15 cellular contexts compared by ENCODE assay signal in genomic region chr6:158476389-158476788, GRCh38.
DNase-seq lines count a peak whose midpoint lies in the region; ATAC-seq, FAIRE-seq and TF ChIP-seq lines count a peak whose summit lies in the region.
"Had no signal": no experiment of that assay in that cellular context is flagged by ENCODE, and none has a peak within 500 bp of the region (broad histone marks: within the 10 kb centered on the region; RNA-seq: fewer than 3 reads in every experiment).

No MANE protein-coding gene starts in this region.

- TF ChIP-seq CTCF in OCI-LY1 (IDR thresholded peaks at IDR 0.05; ENCODE audit: low read length) (no peak), osteocyte (IDR thresholded peaks at IDR 0.05) (no peak)

- H3K36me3 Mint-ChIP-seq in osteocyte (ENCODE audit: unreplicated experiment) = peaks cover 27% of the 10 kb centered on the region

- H3K27ac ChIP-seq in OCI-LY1 (ENCODE audit: low read depth, low read length, poor library complexity, severe bottlenecking) (peak overlapping the region; percentile 52), mesenchymal stem cell (ENCODE audit: low read length, poor library complexity, severe bottlenecking) (no peak overlapping the region)
- H3K27ac ChIP-seq: KMS-11 had no signal

- H2BK5ac ChIP-seq in mesenchymal stem cell (ENCODE audit: low read depth, low read length, poor library complexity, severe bottlenecking) = no peak overlapping the region

- no peak overlapping the region for H3K4me3 ChIP-seq in OCI-LY1 (ENCODE audit: low read depth, low read length, poor library complexity, severe bottlenecking)
- H3K4me3 ChIP-seq in mesenchymal stem cell (ENCODE audit: insufficient read depth in 1 of 2, low read depth in 1 of 2, low read length in 2 of 2) = no peak overlapping the region
- H3K4me3 ChIP-seq: lung had no signal

- no peaks in the 10 kb centered on the region for H3K27me3 Mint-ChIP-seq in osteocyte (ENCODE audit: unreplicated experiment)
- H3K27me3 Mint-ChIP-seq: activated CD4-positive, alpha-beta T cell treated with anti-CD3 and anti-CD28 coated beads, Interleukin-2, amount 10 ng/mL, durations not matched to agents 24 days and 14 days; CD8-positive, alpha-beta memory T cell; dendritic cell treated with granulocyte-macrophage colony-stimulating factor and Interleukin-4, amounts not matched to agents 40 ng/mL and 50 ng/mL, for 4 days; T-helper 17 cell had no signal

- no peak overlapping the region for H2BK15ac ChIP-seq in mesenchymal stem cell (ENCODE audit: low read depth, poor library complexity, severe bottlenecking)

- H3K23ac ChIP-seq in mesenchymal stem cell (ENCODE audit: low read length in 2 of 2) = peak overlapping the region in 1 of 2 experiments; percentile 6

- H3K18ac ChIP-seq in mesenchymal stem cell (ENCODE audit: low read depth in 1 of 2, low read length in 2 of 2) = no peak overlapping the region

- H3K4me2 ChIP-seq in OCI-LY1 (ENCODE audit: low read length) (peak overlapping the region; percentile 20; the same call in 1 of the 2 replicates), mesenchymal stem cell (ENCODE audit: low read length, poor library complexity, severe bottlenecking) (no peak overlapping the region)
- H3K4me2 ChIP-seq: KMS-11 had no signal

- no peaks in the 10 kb centered on the region for H4K20me1 ChIP-seq in OCI-LY1 (ENCODE audit: insufficient read depth, low read length)

- DNase-seq in GM18507 (ENCODE audit: extremely low spot score, insufficient read length, low read depth) = no peak
- DNase-seq in osteocyte (ENCODE audit: extremely low spot score, unreplicated experiment) = no peak
- no peak for DNase-seq in mesenchymal stem cell
- DNase-seq in posterior cingulate gyrus = no peak
- DNase-seq in ecto neural progenitor cell (ENCODE audit: low spot score) = no peak
- DNase-seq: activated CD4-positive, alpha-beta T cell treated with anti-CD3 and anti-CD28 coated beads, Interleukin-2, amount 10 ng/mL, durations not matched to agents 24 days and 14 days; activated T-cell treated with anti-CD3 and anti-CD28 coated beads, Interleukin-2, amount 50 U/mL, for 4 hours; CD8-positive, alpha-beta memory T cell; NCI-H2171 treated with DMSO at 0.1 percent for 48 hours; T-helper 17 cell had no signal

- ATAC-seq in HG03457 (IDR thresholded peaks at IDR 0.05; ENCODE audit: unreplicated experiment) = peak; percentile 11
- ATAC-seq: activated T-cell treated with anti-CD3 and anti-CD28 coated beads, Interleukin-2, amount 50 U/mL, for 4 hours; T-helper 17 cell had no signal

- intact Hi-C loops in posterior cingulate gyrus (cut with DNase I) = no loop called here

- H3K79me2 ChIP-seq in OCI-LY1 (ENCODE audit: insufficient read depth, low read length) = no peaks in the 10 kb centered on the region

- no peak overlapping the region for H3K4ac ChIP-seq in mesenchymal stem cell (ENCODE audit: low read depth in 1 of 2, low read length in 2 of 2)

- H3K27ac Mint-ChIP-seq in osteocyte (ENCODE audit: unreplicated experiment) = peak overlapping the region; percentile 5
- H3K27ac Mint-ChIP-seq: activated CD4-positive, alpha-beta T cell treated with anti-CD3 and anti-CD28 coated beads, Interleukin-2, amount 10 ng/mL, durations not matched to agents 24 days and 14 days; dendritic cell treated with granulocyte-macrophage colony-stimulating factor and Interleukin-4, amounts not matched to agents 40 ng/mL and 50 ng/mL, for 4 days; T-helper 17 cell had no signal

- no peak overlapping the region for H3K14ac ChIP-seq in mesenchymal stem cell (ENCODE audit: low read length in 2 of 2)

- H3K27me3 ChIP-seq in OCI-LY1 (ENCODE audit: insufficient read depth, low read length) = no peaks in the 10 kb centered on the region
- no peaks in the 10 kb centered on the region for H3K27me3 ChIP-seq in mesenchymal stem cell (ENCODE audit: control insufficient read depth in 1 of 2, insufficient read depth in 1 of 2, low read length in 2 of 2)

- H2BK12ac ChIP-seq in mesenchymal stem cell (ENCODE audit: low read length in 2 of 2) = peak overlapping the region in 1 of 2 experiments; percentile 65

- no peak overlapping the region for H3K4me3 Mint-ChIP-seq in osteocyte (ENCODE audit: unreplicated experiment)
- H3K4me3 Mint-ChIP-seq: activated CD4-positive, alpha-beta T cell treated with anti-CD3 and anti-CD28 coated beads, Interleukin-2, amount 10 ng/mL, durations not matched to agents 24 days and 14 days; activated T-cell treated with anti-CD3 and anti-CD28 coated beads, Interleukin-2, amount 50 U/mL, for 4 hours; CD8-positive, alpha-beta memory T cell; dendritic cell treated with granulocyte-macrophage colony-stimulating factor and Interleukin-4, amounts not matched to agents 40 ng/mL and 50 ng/mL, for 4 days; T-helper 17 cell had no signal

- H3K4me1 Mint-ChIP-seq in osteocyte (ENCODE audit: unreplicated experiment) = peaks cover 32% of the 10 kb centered on the region

- FAIRE-seq in GM18507 (lab: Jason Lieb, UNC) = peak; percentile 66

- H3K4me1 ChIP-seq in OCI-LY1 (ENCODE audit: insufficient read depth, low read length, severe bottlenecking) = peaks cover 26% of the 10 kb centered on the region
- H3K4me1 ChIP-seq in mesenchymal stem cell (ENCODE audit: control insufficient read depth, insufficient read depth, low read depth, low read length) = peaks cover 13% of the 10 kb centered on the region

- no peak overlapping the region for H2BK120ac ChIP-seq in mesenchymal stem cell (ENCODE audit: low read depth, low read length)

- H3K9me3 ChIP-seq in OCI-LY1 (ENCODE audit: low read length) (no peaks in the 10 kb centered on the region), mesenchymal stem cell (ENCODE audit: control insufficient read depth, low read length) (no peaks in the 10 kb centered on the region)

- WGBS in mesenchymal stem cell = 97% methylated on average over 11 of the region's 12 CpGs

- H2AFZ ChIP-seq in OCI-LY1 (ENCODE audit: low read length) (no peak overlapping the region), mesenchymal stem cell (ENCODE audit: low read depth, low read length) (no peak overlapping the region)

- H3F3A ChIP-seq in OCI-LY1 (ENCODE audit: insufficient read depth, low read length) = no peaks in the 10 kb centered on the region

- H3K9me2 ChIP-seq in OCI-LY1 (ENCODE audit: low read depth, low read length) = no peaks in the 10 kb centered on the region

- H2AK5ac ChIP-seq in mesenchymal stem cell (ENCODE audit: low read length, severe bottlenecking) = no peak overlapping the region

- H3K9me3 Mint-ChIP-seq in osteocyte (ENCODE audit: unreplicated experiment) = no peaks in the 10 kb centered on the region
- H3K9me3 Mint-ChIP-seq: activated CD4-positive, alpha-beta T cell treated with anti-CD3 and anti-CD28 coated beads, Interleukin-2, amount 10 ng/mL, durations not matched to agents 24 days and 14 days; activated T-cell treated with anti-CD3 and anti-CD28 coated beads, Interleukin-2, amount 50 U/mL, for 4 hours; CD8-positive, alpha-beta memory T cell; dendritic cell treated with granulocyte-macrophage colony-stimulating factor and Interleukin-4, amounts not matched to agents 40 ng/mL and 50 ng/mL, for 4 days had no signal

- no peak overlapping the region for H4K8ac ChIP-seq in mesenchymal stem cell (ENCODE audit: low read length)

- peaks cover 4% of the 10 kb centered on the region for H3K79me1 ChIP-seq in mesenchymal stem cell (replicated peaks; ENCODE audit: low read length, poor library complexity, severe bottlenecking)

- H3K9ac ChIP-seq in OCI-LY1 (ENCODE audit: low read length) (no peak overlapping the region), mesenchymal stem cell (ENCODE audit: low read length) (no peak overlapping the region)
- H3K9ac ChIP-seq: KMS-11 had no signal

- H3K36me3 ChIP-seq in OCI-LY1 (ENCODE audit: insufficient read depth, low read length) (peaks cover 47% of the 10 kb centered on the region), mesenchymal stem cell (ENCODE audit: control insufficient read depth in 1 of 2, insufficient read depth in 2 of 2, low read depth in 1 of 2, low read length in 2 of 2) (peaks cover 19 to 44% of the 10 kb centered on the region in 2 experiments)

- H4K91ac ChIP-seq in mesenchymal stem cell (ENCODE audit: low read length) = no peak overlapping the region
